Comparison of ENCODE assay signal across 11 cellular contexts in the genomic region with DNA sequence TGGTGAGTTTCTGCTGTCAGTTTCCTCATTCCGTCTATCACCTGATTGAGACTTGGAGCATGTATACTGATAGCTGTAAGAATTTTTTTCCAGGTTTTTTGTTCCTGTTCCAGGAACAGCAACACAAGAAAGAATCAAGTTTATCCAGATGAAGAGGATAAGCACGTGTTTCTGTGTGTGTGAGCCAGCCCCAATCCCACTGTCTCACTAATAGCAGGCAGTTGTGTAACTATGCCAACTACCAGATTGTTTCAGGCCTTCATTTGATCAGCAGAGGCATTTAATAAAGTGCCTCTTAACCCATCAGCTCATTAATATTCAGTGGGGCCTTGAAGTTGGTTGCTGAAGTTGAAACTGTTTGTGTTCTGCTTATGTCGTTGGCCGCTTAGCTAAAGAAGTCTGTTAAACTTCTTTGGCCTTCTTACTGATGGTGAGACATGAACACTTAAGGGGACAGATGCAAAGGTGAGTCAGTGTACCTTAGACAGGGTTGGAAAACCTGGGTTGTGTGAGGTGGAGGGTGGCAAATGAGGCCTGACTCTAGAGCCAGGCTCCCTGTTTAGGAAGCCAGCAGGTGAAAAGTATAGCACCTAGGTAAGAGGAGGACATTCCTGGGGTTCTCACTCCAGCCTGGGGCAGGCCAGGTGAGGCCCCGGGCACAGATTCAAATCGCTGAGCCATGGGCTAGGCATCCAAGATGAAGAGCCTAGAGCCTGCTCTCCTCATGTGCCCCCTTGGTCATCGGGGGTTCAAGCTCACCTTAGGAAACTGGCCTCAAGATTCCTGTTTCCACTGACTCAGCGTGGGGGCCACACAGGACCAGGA. TPM values are rescaled to one million over a fixed set of nuclear protein-coding genes. Genes with fewer than 3 reads are reported as not detected.
A peak's percentile ranks its signal among the peaks of the same experiment; 100 is the strongest.
DNase-seq lines count a peak whose midpoint lies in the region; ATAC-seq and TF ChIP-seq lines count a peak whose summit lies in the region.
"Had no signal": no experiment of that assay in that cellular context is flagged by ENCODE, and none has a peak within 500 bp of the region (broad histone marks: within the 10 kb centered on the region; RNA-seq: fewer than 3 reads in every experiment).

No MANE protein-coding gene starts in this region.

- H3K27me3 ChIP-seq in body of pancreas (no peaks in the 10 kb centered on the region), mucosa of rectum (ENCODE audit: control insufficient read depth in 2 of 2, insufficient read depth in 2 of 2, low read length in 2 of 2) (no peaks in the 10 kb centered on the region)

- H3K4me1 ChIP-seq in body of pancreas (peaks cover 37% of the 10 kb centered on the region), mucosa of rectum (ENCODE audit: control insufficient read depth in 2 of 2, insufficient read depth in 2 of 2, low read length in 2 of 2) (peaks cover 17 to 23% of the 10 kb centered on the region in 2 donors)

- no peak overlapping the region for H3K9ac ChIP-seq in mucosa of rectum (ENCODE audit: low read depth in 1 of 2, low read length in 2 of 2)

- H3K36me3 ChIP-seq in body of pancreas (replicated peaks in 1 of 2; ENCODE audit: insufficient read depth in 1 of 2, low read depth in 2 of 2) = no peaks in the 10 kb centered on the region
- H3K36me3 ChIP-seq in mucosa of rectum (ENCODE audit: control insufficient read depth in 2 of 2, insufficient read depth in 2 of 2, low read length in 2 of 2) = no peaks in the 10 kb centered on the region

- H3K4me3 ChIP-seq in LNCaP clone FGC (ENCODE audit: low read depth, low read length) = no peak overlapping the region
- no peak overlapping the region for H3K4me3 ChIP-seq in body of pancreas
- no peak overlapping the region for H3K4me3 ChIP-seq in mucosa of rectum (ENCODE audit: low read length in 2 of 2)
- H3K4me3 ChIP-seq in coronary artery = no peak overlapping the region

- ATAC-seq in body of pancreas = no peak
- ATAC-seq in HG03457 (IDR thresholded peaks at IDR 0.05; ENCODE audit: unreplicated experiment) = no peak

- 62 to 67% methylated on average over 6 to 8 of the region's 8 CpGs for WGBS in body of pancreas, 2 donors

- TF ChIP-seq CTCF in AG09319 (IDR thresholded peaks at IDR 0.05; ENCODE audit: low read depth, low read length) = no peak
- TF ChIP-seq CTCF in LNCaP clone FGC (IDR thresholded peaks at IDR 0.05; ENCODE audit: control insufficient read depth, extremely low read depth, insufficient read depth) = no peak
- no peak for TF ChIP-seq CTCF in body of pancreas (IDR thresholded peaks at IDR 0.05)
- no peak for TF ChIP-seq CTCF in coronary artery (IDR thresholded peaks at IDR 0.05)

- DNase-seq in AG09319 (ENCODE audit: extremely low read depth, low read depth) (peak; percentile 19), LNCaP clone FGC (ENCODE audit: low read depth) (peak; percentile 80), body of pancreas (peak in 2 of 4 donors; percentile 20 to 25), SIG-M5 treated with dmso at 0.1 percent for 504 hours (lab: John Stamatoyannopoulos, UW; ENCODE audit: unreplicated experiment) (no peak), coronary artery (ENCODE audit: low spot score) (no peak)
- DNase-seq in effector CD8-positive, alpha-beta T cell (lab: John Stamatoyannopoulos, UW) = no peak
- DNase-seq: activated gamma-delta T cell treated with Interleukin-2 at 50 U/mL for 16 hours, C1 segment of cervical spinal cord, NCI-H524 treated with DMSO at 0.1 percent for 48 hours had no signal

- intact Hi-C loops in body of pancreas (cut with DNase I) = no loop called here

- TF ChIP-seq POLR2A in body of pancreas (IDR thresholded peaks at IDR 0.05) = no peak

- H3K9me3 ChIP-seq in body of pancreas = no peaks in the 10 kb centered on the region
- H3K9me3 ChIP-seq in mucosa of rectum (ENCODE audit: control insufficient read depth in 2 of 2, low read length in 2 of 2) = no peaks in the 10 kb centered on the region

- H3K27ac ChIP-seq in body of pancreas (peak overlapping the region in 3 of 4 donors; percentile 46 to 75 (median 60)), mucosa of rectum (ENCODE audit: low read depth in 2 of 2, low read length in 2 of 2) (peak overlapping the region; percentile 13 to 49), coronary artery (no peak overlapping the region)

RNA-seq across cellular contexts. Expression of a gene that starts 3.7 kb away (rescaled TPM):
- total RNA-seq in body of pancreas = 10 to 100 TPM; 33.0 to 35.0 TPM

RNA-seq across cellular contexts. Expression of a gene that starts 6.7 kb away (rescaled TPM):
- total RNA-seq in body of pancreas = 10 to 100 TPM; 44.4 to 50.1 TPM

RNA-seq across cellular contexts. Expression of a gene that starts 45.4 kb away (rescaled TPM):
- total RNA-seq in body of pancreas = 10 to 100 TPM in 1 of 2 donors, 1 to 10 TPM in 1; 2.0 to 15.3 TPM

Comparison
In these comparisons a context has a peak if more than half of its experiments do, and no peak if none do; other contexts are left out.
1. DNase-seq: peak in AG09319 (single experiment) and LNCaP clone FGC (single experiment); none in SIG-M5 treated with dmso at 0.1 percent for 504 hours (single experiment), effector CD8-positive, alpha-beta T cell (single experiment) and coronary artery (single experiment).
2. H3K27ac ChIP-seq: peak in body of pancreas (3 of 4) and mucosa of rectum (2 of 2); none in coronary artery (0 of 2).